ENCODE assay signal across 16 cellular contexts in the genomic region with DNA sequence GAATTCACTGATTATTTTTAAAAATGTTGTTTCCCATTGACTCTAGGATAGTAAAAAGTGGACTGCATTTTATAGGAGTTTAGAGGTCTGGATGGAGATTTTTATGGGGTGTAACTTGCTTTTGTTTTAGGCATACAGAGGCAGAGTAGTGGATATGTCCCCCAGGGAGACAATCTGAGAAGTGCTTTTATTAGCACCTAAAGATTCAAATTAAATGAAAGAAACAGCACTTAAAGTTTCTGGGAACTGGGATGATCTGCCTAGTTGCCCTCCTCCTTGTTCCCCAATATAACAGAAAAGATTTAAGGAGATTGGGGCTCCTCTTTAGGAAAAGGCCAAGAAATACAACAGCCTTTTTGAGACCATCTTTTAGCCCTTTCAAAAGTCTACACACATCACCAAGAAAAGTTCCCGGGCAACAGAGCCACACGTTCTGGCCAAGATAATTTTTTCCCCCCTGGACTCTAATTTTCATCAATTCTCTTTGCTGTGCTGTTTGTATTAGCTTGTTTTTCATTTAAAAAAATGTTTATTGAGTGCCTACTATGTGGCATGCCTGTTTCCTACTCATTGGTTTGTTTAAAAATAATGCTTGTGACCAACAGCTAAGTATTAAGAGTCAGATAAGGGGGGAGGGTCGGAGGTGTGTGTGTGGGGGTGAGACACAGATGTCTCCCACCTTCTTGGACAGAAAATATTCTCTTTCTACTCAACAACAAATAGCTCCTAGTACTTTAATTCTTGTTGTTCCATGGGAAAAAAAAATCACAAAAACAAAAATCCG. TPM values are rescaled to one million over a fixed set of nuclear protein-coding genes. Genes with fewer than 3 reads are reported as not detected.
DNase-seq lines count a peak whose midpoint lies in the region; ATAC-seq and TF ChIP-seq lines count a peak whose summit lies in the region.
"Had no signal": no experiment of that assay in that cellular context is flagged by ENCODE, and none has a peak within 500 bp of the region (broad histone marks: within the 10 kb centered on the region; RNA-seq: fewer than 3 reads in every experiment).

No MANE protein-coding gene starts in this region.

- H3K9me3 Mint-ChIP-seq in T-cell: no peaks in the 10 kb centered on the region
- no peaks in the 10 kb centered on the region for H3K9me3 Mint-ChIP-seq in type B pancreatic cell

- no peaks in the 10 kb centered on the region for H3K27me3 ChIP-seq in cardiac muscle cell

- intact Hi-C loops in cardiac septum (cut with DNase I): loop anchor here (5.0 to 10.0 kb wide), 2 partner anchors 272 to 380 kb away; a partner anchor contains a TSS

- CTCF ChIA-PET in T-cell (lab: Charles Lee): interaction anchor here (0.6 kb wide), 2 partner anchors 922 to 971 kb away, joined by 3 read pairs; no protein-coding TSS in a partner anchor

- DNase-seq in cardiac muscle cell (ENCODE audit: low read depth in 1 of 2, low spot score in 1 of 2): no peak
- DNase-seq in cardiac septum (ENCODE audit: low spot score): no peak
- DNase-seq in T-cell: no peak
- peak; percentile 50 for DNase-seq in islet precursor cell
- DNase-seq in type B pancreatic cell (ENCODE audit: extremely low spot score, unreplicated experiment): no peak
- no peak for DNase-seq in HuH-7 (ENCODE audit: low spot score)
- DNase-seq in NCI-H526 treated with DMSO at 0.1 percent for 48 hours (lab: John Stamatoyannopoulos, UW): no peak
- DNase-seq: activated CD4-positive, alpha-beta T cell treated with anti-CD3 and anti-CD28 coated beads for 1 hour; effector memory CD4-positive, alpha-beta T cell; heart left ventricle; NCI-H2029; RPMI8226; stimulated activated CD4-positive, alpha-beta T cell treated with anti-CD3 and anti-CD28 coated beads, Interleukin-4, amount 100 ng/mL, for 4 hours had no signal

- H3K4me1 Mint-ChIP-seq in T-cell (peaks cover 25 to 35% (median 27%) of the 10 kb centered on the region in 3 donors), type B pancreatic cell (ENCODE audit: unreplicated experiment) (peaks cover 20% of the 10 kb centered on the region)

- H3K27ac Mint-ChIP-seq in T-cell (peak overlapping the region in 1 of 2 donors; percentile 61), type B pancreatic cell (peak overlapping the region; percentile 93)

- H3K4me3 Mint-ChIP-seq in T-cell: peak overlapping the region; percentile 22 to 61 (median 44)
- H3K4me3 Mint-ChIP-seq in type B pancreatic cell: peak overlapping the region; percentile 87

- H3K9me3 ChIP-seq in cardiac muscle cell (ENCODE audit: low read depth): no peaks in the 10 kb centered on the region
- H3K9me3 ChIP-seq: neutrophil, tibial nerve had no signal

- peak overlapping the region; percentile 96 for H3K27ac ChIP-seq in cardiac muscle cell
- H3K27ac ChIP-seq: heart left ventricle, neutrophil, tibial nerve had no signal

- peak overlapping the region; percentile 96 for H3K4me3 ChIP-seq in cardiac muscle cell
- H3K4me3 ChIP-seq: heart left ventricle, tibial nerve had no signal

- peaks cover 49% of the 10 kb centered on the region for H3K4me1 ChIP-seq in cardiac muscle cell (ENCODE audit: low read depth)

- no peaks in the 10 kb centered on the region for H3K36me3 Mint-ChIP-seq in T-cell
- H3K36me3 Mint-ChIP-seq in type B pancreatic cell: peaks cover 11% of the 10 kb centered on the region

- ATAC-seq in T-cell (replicated peaks in 1 of 4) (no peak), GM19397 (IDR thresholded peaks at IDR 0.05; ENCODE audit: unreplicated experiment) (no peak)
- ATAC-seq: heart left ventricle had no signal

- POLR2A ChIA-PET in T-cell (lab: Charles Lee): no interaction called here

- no peak for TF ChIP-seq CTCF in cardiac muscle cell (IDR thresholded peaks at IDR 0.05; ENCODE audit: low read depth, low read length)
- TF ChIP-seq CTCF in type B pancreatic cell (conservative IDR thresholded peaks at IDR 0.05): no peak

- H3K36me3 ChIP-seq in cardiac muscle cell: no peaks in the 10 kb centered on the region
- H3K36me3 ChIP-seq: heart left ventricle, neutrophil, tibial nerve had no signal

- peaks cover 64 to 80% of the 10 kb centered on the region in 2 donors for H3K27me3 Mint-ChIP-seq in T-cell
- H3K27me3 Mint-ChIP-seq in type B pancreatic cell: peaks cover 19% of the 10 kb centered on the region

RNA-seq across cellular contexts. Expression of a gene that starts 2.4 kb away (rescaled TPM):
- total RNA-seq in cardiac muscle cell: 55.1 and 74.0 TPM in 2 replicates
- 18.7 and 41.7 TPM in 2 replicates for polyA plus RNA-seq in cardiac muscle cell
- not detected for total RNA-seq in cardiac septum
- 1 to 10 TPM in 1 of 5 donors, under 1 TPM in 2, not detected in 2; 0.43 to 1.4 (median 0.61) TPM for total RNA-seq in T-cell
- total RNA-seq in type B pancreatic cell (ENCODE audit: low replicate concordance): 104 and 232 TPM in 2 replicates
- total RNA-seq: heart left ventricle, tibial nerve had no signal

RNA-seq across cellular contexts. Expression of a gene that starts 26.3 kb away (rescaled TPM):
- total RNA-seq in cardiac muscle cell (not detected in 2 replicates), cardiac septum (not detected), T-cell (not detected), type B pancreatic cell (ENCODE audit: low replicate concordance) (0.69 TPM in 1 of 2 replicates, not detected in the other)
- 0.66 TPM in 1 of 2 replicates, not detected in the other for polyA plus RNA-seq in cardiac muscle cell
- total RNA-seq: heart left ventricle, tibial nerve had no signal
- polyA plus RNA-seq: heart left ventricle had no signal

RNA-seq across cellular contexts. Expression of a gene that starts 50.1 kb away (rescaled TPM):
- total RNA-seq in cardiac muscle cell: 114 and 187 TPM in 2 replicates
- 132 and 315 TPM in 2 replicates for polyA plus RNA-seq in cardiac muscle cell
- total RNA-seq in cardiac septum: 76.1 TPM
- total RNA-seq in T-cell: 10 to 100 TPM; 55.6 to 71.7 (median 65.3) TPM
- total RNA-seq in type B pancreatic cell (ENCODE audit: low replicate concordance): 97.2 and 117 TPM in 2 replicates

Comparison
In these comparisons a context has a peak if more than half of its experiments do, and no peak if none do; other contexts are left out.
1. RNA of a gene that starts 2.4 kb away (total RNA-seq): 104 to 232 TPM in type B pancreatic cell and 55.1 to 74.0 TPM in cardiac muscle cell; 0.43 to 1.4 TPM in T-cell and not detected in cardiac septum (single experiment); every median in the first group is over 10 times any median in the second.